Comparison of ENCODE assay signal across 11 cellular contexts in the genomic region with DNA sequence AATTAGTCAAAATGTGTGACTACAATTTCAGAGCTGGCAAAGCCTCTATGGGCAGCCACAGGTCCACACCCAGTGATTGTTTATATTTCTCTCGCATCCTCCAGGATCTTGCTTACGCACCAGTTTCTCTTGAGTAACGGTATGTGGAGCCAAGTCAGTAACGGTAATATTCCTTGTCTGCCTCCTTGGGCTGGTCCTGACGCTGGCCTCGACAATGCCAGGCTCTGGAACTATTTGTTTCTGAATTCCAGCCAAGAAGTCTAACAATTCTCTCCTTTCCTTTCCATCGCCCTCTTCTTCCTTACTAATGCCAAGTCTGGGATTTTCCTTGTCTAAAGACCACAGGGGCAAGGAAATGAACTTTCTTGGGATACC. TPM values are rescaled to one million over a fixed set of nuclear protein-coding genes. Genes with fewer than 3 reads are reported as not detected.
DNase-seq lines count a peak whose midpoint lies in the region; TF ChIP-seq lines count a peak whose summit lies in the region.
"Had no signal": no experiment of that assay in that cellular context is flagged by ENCODE, and none has a peak within 500 bp of the region (broad histone marks: within the 10 kb centered on the region; RNA-seq: fewer than 3 reads in every experiment).

No MANE protein-coding gene starts in this region.

- H3K4me3 ChIP-seq in MG63 (no peak overlapping the region), parathyroid adenoma (ENCODE audit: low read depth, low read length) (no peak overlapping the region)

- no peaks in the 10 kb centered on the region for H3K4me1 ChIP-seq in parathyroid adenoma

- no peak overlapping the region for H3K4me3 Mint-ChIP-seq in immature natural killer cell
- H3K4me3 Mint-ChIP-seq: WTC11 had no signal

- no peak overlapping the region for H2AFZ ChIP-seq in parathyroid adenoma

- peaks cover 1 to 10% (median 4%) of the 10 kb centered on the region in 3 donors for H3K27me3 Mint-ChIP-seq in immature natural killer cell (ENCODE audit: low read depth in 3 of 3)

- H3K79me2 ChIP-seq in parathyroid adenoma: no peaks in the 10 kb centered on the region

- H3K9me3 ChIP-seq in MG63 (no peaks in the 10 kb centered on the region), parathyroid adenoma (ENCODE audit: control insufficient read depth, low read length) (no peaks in the 10 kb centered on the region)

- H3K27ac ChIP-seq in epithelial cell of prostate (no peak overlapping the region), parathyroid adenoma (peak overlapping the region; percentile 36)

- H3K4me1 Mint-ChIP-seq in immature natural killer cell: peaks cover 5 to 7% of the 10 kb centered on the region in 2 donors
- H3K4me1 Mint-ChIP-seq: WTC11 had no signal

- H3K36me3 Mint-ChIP-seq in immature natural killer cell: no peaks in the 10 kb centered on the region
- H3K36me3 Mint-ChIP-seq: WTC11 had no signal

- no peaks in the 10 kb centered on the region for H3K36me3 ChIP-seq in MG63
- no peaks in the 10 kb centered on the region for H3K36me3 ChIP-seq in parathyroid adenoma (ENCODE audit: control insufficient read depth, insufficient read depth, low read length)

- no peaks in the 10 kb centered on the region for H3K9me3 Mint-ChIP-seq in immature natural killer cell
- H3K9me3 Mint-ChIP-seq: WTC11 had no signal

- peak overlapping the region in 1 of 6 donors; percentile 53 for H3K27ac Mint-ChIP-seq in immature natural killer cell
- H3K27ac Mint-ChIP-seq: WTC11 had no signal

- TF ChIP-seq CTCF in parathyroid adenoma (IDR thresholded peaks at IDR 0.05): no peak

- no peak overlapping the region for H3K4me2 ChIP-seq in parathyroid adenoma (ENCODE audit: low read length)

- H3K9ac ChIP-seq in parathyroid adenoma: no peak overlapping the region

- peak; percentile 68 for DNase-seq in EL
- peak; percentile 90 for DNase-seq in MG63
- DNase-seq in epithelial cell of prostate (ENCODE audit: low read depth, low spot score): peak; percentile 16
- DNase-seq in Ammon's horn (ENCODE audit: low spot score): no peak
- DNase-seq in immature natural killer cell: no peak
- no peak for DNase-seq in activated CD4-positive, CD25-positive, alpha-beta regulatory T cell (lab: John Stamatoyannopoulos, UW)
- no peak for DNase-seq in NCI-H2196 treated with DMSO at 0.1 percent for 48 hours (lab: John Stamatoyannopoulos, UW; ENCODE audit: unreplicated experiment)
- DNase-seq: hippocampal formation, posterior cingulate gyrus had no signal

- H3K27me3 ChIP-seq in MG63 (no peaks in the 10 kb centered on the region), parathyroid adenoma (ENCODE audit: control insufficient read depth, insufficient read depth, low read length) (no peaks in the 10 kb centered on the region)

RNA-seq across cellular contexts. Expression of a gene that starts 10.0 kb away (rescaled TPM):
- 28.2 and 49.7 TPM in 2 replicates for total RNA-seq in MG63 (2014; rRNA removed; shearing (Covaris generic); ENCODE audit: low replicate concordance)
- polyA plus RNA-seq in immature natural killer cell: 10 to 100 TPM; 16.9 to 31.5 (median 25.0) TPM

Comparison
In these comparisons a context has a peak if more than half of its experiments do, and no peak if none do; other contexts are left out.
1. DNase-seq: peak in EL (single experiment), MG63 (single experiment) and epithelial cell of prostate (single experiment); none in Ammon's horn (single experiment), immature natural killer cell (0 of 3), activated CD4-positive, CD25-positive, alpha-beta regulatory T cell (0 of 4) and NCI-H2196 treated with DMSO at 0.1 percent for 48 hours (single experiment).